ENCODE assay signal across 8 cellular contexts in genomic region chr21:33761104-33762036, GRCh38.
DNase-seq lines count a peak whose midpoint lies in the region; ATAC-seq and TF ChIP-seq lines count a peak whose summit lies in the region.

No MANE protein-coding gene starts in this region.

- H3K4me1 Mint-ChIP-seq in activated T-cell treated with anti-CD3 and anti-CD28 coated beads, Interleukin-2, amount 50 U/mL, for 4 hours (ENCODE audit: low read depth): no peaks in the 10 kb centered on the region

- TF ChIP-seq CTCF in dorsolateral prefrontal cortex (IDR thresholded peaks at IDR 0.05 in 54 of 56, conservative IDR thresholded peaks at IDR 0.05 in 2 of 56; ENCODE audit: low read depth in 1 of 56, partially characterized antibody in 56 of 56): no peak

- intact Hi-C loops in dorsolateral prefrontal cortex (cut with DNase I): no loop called here

- H3K27ac Mint-ChIP-seq in activated naive CD4-positive, alpha-beta T cell treated with anti-CD3 and anti-CD28 coated beads, Interleukin-2, amount 50 U/mL, for 72 hours: no peak overlapping the region

- peak overlapping the region in 16 of 59 donors; percentile 2 to 37 (median 6) for H3K4me3 ChIP-seq in dorsolateral prefrontal cortex

- peak overlapping the region in 43 of 59 donors; percentile 2 to 81 (median 46) for H3K27ac ChIP-seq in dorsolateral prefrontal cortex

- no peak for ATAC-seq in activated T-cell treated with anti-CD3 and anti-CD28 coated beads, Interleukin-2, amount 50 U/mL, for 4 hours
- no peak for ATAC-seq in activated naive CD4-positive, alpha-beta T cell treated with anti-CD3 and anti-CD28 coated beads, Interleukin-2, amount 50 U/mL, for 72 hours

- H3K27me3 Mint-ChIP-seq in activated T-cell treated with anti-CD3 and anti-CD28 coated beads, Interleukin-2, amount 50 U/mL, for 4 hours (ENCODE audit: low read depth): no peaks in the 10 kb centered on the region

- DNase-seq in DMS 273 (lab: John Stamatoyannopoulos, UW; ENCODE audit: unreplicated experiment): peak; percentile 87
- DNase-seq in NCI-H524 treated with DMSO at 0.1 percent for 48 hours (lab: John Stamatoyannopoulos, UW): peak; percentile 66
- peak in 1 of 10 donors; percentile 22 for DNase-seq in dorsolateral prefrontal cortex
- DNase-seq in medulla oblongata (ENCODE audit: extremely low spot score): peak; percentile 69
- no peak for DNase-seq in activated T-cell treated with anti-CD3 and anti-CD28 coated beads, Interleukin-2, amount 50 U/mL, for 4 hours
- no peak for DNase-seq in activated naive CD4-positive, alpha-beta T cell treated with anti-CD3 and anti-CD28 coated beads, Interleukin-2, amount 50 U/mL, for 72 hours (ENCODE audit: low spot score in 2 of 2)
- no peak for DNase-seq in retina
- DNase-seq in GM19238 (ENCODE audit: insufficient read length, low spot score): no peak

- H3K27me3 ChIP-seq in dorsolateral prefrontal cortex: no peaks in the 10 kb centered on the region

- no peak overlapping the region for H3K4me3 Mint-ChIP-seq in activated T-cell treated with anti-CD3 and anti-CD28 coated beads, Interleukin-2, amount 50 U/mL, for 4 hours

- no peaks in the 10 kb centered on the region for H3K9me3 Mint-ChIP-seq in activated T-cell treated with anti-CD3 and anti-CD28 coated beads, Interleukin-2, amount 50 U/mL, for 4 hours
- no peaks in the 10 kb centered on the region for H3K9me3 Mint-ChIP-seq in activated naive CD4-positive, alpha-beta T cell treated with anti-CD3 and anti-CD28 coated beads, Interleukin-2, amount 50 U/mL, for 72 hours

- H3K36me3 Mint-ChIP-seq in activated T-cell treated with anti-CD3 and anti-CD28 coated beads, Interleukin-2, amount 50 U/mL, for 4 hours (ENCODE audit: insufficient read depth): peaks cover 3% of the 10 kb centered on the region
- no peaks in the 10 kb centered on the region for H3K36me3 Mint-ChIP-seq in activated naive CD4-positive, alpha-beta T cell treated with anti-CD3 and anti-CD28 coated beads, Interleukin-2, amount 50 U/mL, for 72 hours

Comparison
In these comparisons a context has a peak if more than half of its experiments do, and no peak if none do; other contexts are left out.
1. DNase-seq: peak in DMS 273 (single experiment), NCI-H524 treated with DMSO at 0.1 percent for 48 hours (single experiment) and medulla oblongata (single experiment); none in activated T-cell treated with anti-CD3 and anti-CD28 coated beads, Interleukin-2, amount 50 U/mL, for 4 hours (single experiment), activated naive CD4-positive, alpha-beta T cell treated with anti-CD3 and anti-CD28 coated beads, Interleukin-2, amount 50 U/mL, for 72 hours (0 of 2), retina (single experiment) and GM19238 (single experiment).